ENCODE assay signal across 8 cellular contexts in the genomic region with DNA sequence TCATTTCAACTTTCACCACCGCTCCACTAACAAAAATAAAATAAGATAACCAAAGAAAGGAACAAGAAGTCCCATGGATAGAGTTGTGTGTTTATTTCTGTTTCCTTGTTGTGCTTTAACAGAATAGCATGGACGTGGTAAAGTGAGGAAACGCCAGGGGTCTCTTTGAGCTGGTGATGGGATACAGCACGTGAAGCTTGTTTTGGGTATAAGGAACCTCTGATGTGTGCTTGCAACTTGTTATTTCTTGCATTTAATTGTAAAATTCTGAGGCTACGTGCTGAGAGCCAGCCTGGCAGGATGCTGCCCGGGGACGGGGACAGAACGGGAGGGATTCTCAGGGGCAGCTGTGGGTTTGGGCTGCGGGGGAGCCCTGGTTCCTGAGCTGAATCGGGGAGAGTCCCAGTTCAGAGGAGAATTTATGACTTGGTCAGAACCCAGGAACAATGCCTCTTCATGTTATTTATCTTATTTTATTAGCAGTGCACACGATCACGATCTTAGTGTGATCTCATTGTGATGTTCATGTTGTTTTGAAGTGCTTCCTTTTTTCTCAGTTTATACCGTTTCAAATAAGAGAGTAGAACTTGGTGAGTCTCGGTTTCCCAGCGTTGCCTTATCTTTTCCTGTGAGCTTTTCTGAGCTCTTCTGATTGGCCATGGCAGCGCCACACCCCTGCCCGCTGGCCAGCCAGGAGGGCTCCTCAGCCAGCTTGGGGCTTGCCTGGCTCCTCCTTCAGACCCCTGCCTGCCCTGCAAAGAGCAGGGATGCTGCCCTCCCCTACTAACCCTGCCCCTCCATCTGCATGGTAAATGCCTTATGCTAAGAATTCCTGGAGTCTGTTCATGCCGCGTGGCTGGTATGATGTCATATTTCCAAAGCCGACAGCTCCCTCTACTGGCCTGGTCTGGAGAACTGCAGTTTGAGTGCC.
A peak's percentile ranks its signal among the peaks of the same experiment; 100 is the strongest.
DNase-seq lines count a peak whose midpoint lies in the region; ATAC-seq, FAIRE-seq and TF ChIP-seq lines count a peak whose summit lies in the region.

No MANE protein-coding gene starts in this region.

- peak; percentile 87 for FAIRE-seq in GM12891 (lab: Jason Lieb, UNC)

- TF ChIP-seq CTCF in upper lobe of right lung (IDR thresholded peaks at IDR 0.05) = peak; percentile 89

- H3K27ac ChIP-seq in upper lobe of right lung = peak overlapping the region; percentile 58

- ATAC-seq in HG02798 (IDR thresholded peaks at IDR 0.05; ENCODE audit: poor library complexity, unreplicated experiment) = peak; percentile 36
- ATAC-seq in left cardiac atrium = peak; percentile 96 to 98
- peak; percentile 94 for ATAC-seq in upper lobe of right lung

- peaks cover 8% of the 10 kb centered on the region for H3K4me1 ChIP-seq in upper lobe of right lung

- H3K9me3 ChIP-seq in upper lobe of right lung = no peaks in the 10 kb centered on the region

- DNase-seq in GM12891 (ENCODE audit: insufficient read length, low spot score) (peak; percentile 55), NCI-H1417 (lab: John Stamatoyannopoulos, UW) (peak; percentile 89 to 98 (median 91)), T follicular helper cell (ENCODE audit: low read depth) (peak; percentile 70), amniotic epithelial cell (ENCODE audit: low read depth) (peak; percentile 98), left cardiac atrium (peak; percentile 91), posterior vena cava (ENCODE audit: low spot score) (peak; percentile 95), upper lobe of right lung (peak; percentile 83)

- H3K36me3 ChIP-seq in upper lobe of right lung = no peaks in the 10 kb centered on the region

- peak; percentile 60 for TF ChIP-seq POLR2A in GM12891 (IDR thresholded peaks at IDR 0.05; ENCODE audit: low read depth, low read length)

- H3K4me3 ChIP-seq in upper lobe of right lung = peak overlapping the region; percentile 32

- intact Hi-C loops in left cardiac atrium (cut with DNase I) = loop anchor here (1.0 to 2.0 kb wide), 2 partner anchors 175 kb away; no protein-coding TSS in a partner anchor
- intact Hi-C loops in posterior vena cava (cut with DNase I) = loop anchor here (2.0 kb wide), 2 partner anchors 173 to 175 kb away; no protein-coding TSS in a partner anchor
- intact Hi-C loops in upper lobe of right lung (cut with DNase I) = loop anchor here (5.0 kb wide), 1 partner anchor 170 kb away; no protein-coding TSS in a partner anchor

- no peaks in the 10 kb centered on the region for H3K27me3 ChIP-seq in upper lobe of right lung

TF ChIP-seq in GM12891, 5 proteins besides CTCF, POLR2A, EP300 and RAD21:
- peak; percentile 16; the same call in 1 of the 2 replicates for TF ChIP-seq POLR2AphosphoS5 (IDR thresholded peaks at IDR 0.05; ENCODE audit: low read depth, low read length)
- peak; percentile 61; the same call in 1 of the 2 replicates for TF ChIP-seq POU2F2 (IDR thresholded peaks at IDR 0.05; ENCODE audit: low read depth, low read length)
- no peak for TF ChIP-seq PAX5 (IDR thresholded peaks at IDR 0.05; ENCODE audit: insufficient read depth, low read length, severe bottlenecking)
- no peak for TF ChIP-seq TAF1 (IDR thresholded peaks at IDR 0.05; ENCODE audit: low read depth, low read length)
- no peak for TF ChIP-seq SPI1 (IDR thresholded peaks at IDR 0.05; ENCODE audit: low read depth, low read length)

Comparison
In these comparisons a context has a peak if more than half of its experiments do, and no peak if none do; other contexts are left out.
1. Peak in every context shown above with its lines: DNase-seq, ATAC-seq, H3K4me3 ChIP-seq and H3K27ac ChIP-seq.
2. ATAC-seq: peak in every context shown above with its lines; median percentile 97 in left cardiac atrium; 94 in upper lobe of right lung; 36 in HG02798.